20 cellular contexts compared by ENCODE assay signal in the genomic region with DNA sequence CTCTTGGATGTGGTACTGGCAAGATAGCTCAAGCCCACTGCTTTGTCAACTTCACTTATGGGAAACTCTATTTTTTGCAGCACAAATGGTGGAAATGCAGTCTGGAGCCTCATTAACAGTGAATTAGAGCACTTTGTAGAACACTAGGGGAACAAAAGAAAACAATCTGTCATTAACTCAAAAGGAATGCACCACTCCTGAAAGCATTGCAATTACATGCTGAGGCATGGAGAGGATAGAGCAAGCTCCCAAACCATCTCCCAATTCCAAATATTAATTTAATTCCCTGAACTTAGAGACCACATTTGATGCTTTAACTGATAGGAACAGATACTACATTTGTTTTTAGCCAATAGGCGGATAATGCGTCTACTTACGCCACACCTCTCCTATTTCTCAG.
"Had no signal": no experiment of that assay in that cellular context is flagged by ENCODE, and none has a peak within 500 bp of the region (broad histone marks: within the 10 kb centered on the region; RNA-seq: fewer than 3 reads in every experiment).

No MANE protein-coding gene starts in this region.

- H3K9me3 ChIP-seq: body of pancreas, tibial artery had no signal

- ATAC-seq: activated CD4-positive, alpha-beta T cell treated with anti-CD3 and anti-CD28 coated beads for 36 hours; activated T-helper 17 cell treated with anti-CD3 and anti-CD28 coated beads, Interleukin-2, amount 50 U/mL, for 72 hours; body of pancreas; naive thymus-derived CD8-positive, alpha-beta T cell had no signal

- H3K4me3 Mint-ChIP-seq: activated CD4-positive, alpha-beta T cell treated with anti-CD3 and anti-CD28 coated beads for 36 hours; activated naive CD8-positive, alpha-beta T cell treated with anti-CD3 and anti-CD28 coated beads, Interleukin-2, amount 10 ng/mL, durations not matched to agents 7 days and 5 days; activated T-helper 17 cell treated with anti-CD3 and anti-CD28 coated beads, Interleukin-2, amount 50 U/mL, for 72 hours; naive thymus-derived CD8-positive, alpha-beta T cell had no signal

- H3K4me3 ChIP-seq: body of pancreas, dorsolateral prefrontal cortex, tibial artery had no signal

- DNase-seq: activated CD4-positive, alpha-beta T cell treated with anti-CD3 and anti-CD28 coated beads for 36 hours; activated CD4-positive, alpha-beta T cell treated with anti-CD3 and anti-CD28 coated beads, Interleukin-2, amount 50 U/mL, for 48 hours; activated naive CD4-positive, alpha-beta T cell; activated naive CD8-positive, alpha-beta T cell treated with anti-CD3 and anti-CD28 coated beads, Interleukin-2, amount 10 ng/mL, durations not matched to agents 7 days and 5 days; activated T-cell treated with anti-CD3 and anti-CD28 coated beads for 4 hours; body of pancreas; caudate nucleus; dorsolateral prefrontal cortex; head of caudate nucleus; naive thymus-derived CD8-positive, alpha-beta T cell; nucleus accumbens; stimulated activated CD4-positive, alpha-beta T cell treated with anti-CD3 and anti-CD28 coated beads, Interleukin-12 subunit alpha, Interleukin-12 subunit beta, amount 100 ng/mL, for 4 hours; stimulated activated CD4-positive, alpha-beta T cell treated with anti-CD3 and anti-CD28 coated beads, Interleukin-1b, Interleukin-23, amount 100 ng/mL, for 48 hours; stimulated activated CD8-positive, alpha-beta memory T cell treated with anti-CD3 and anti-CD28 coated beads, Interleukin-4, amount 100 ng/mL, for 48 hours; stimulated activated naive CD4-positive, alpha-beta T cell treated with Interleukin-2 at 50 U/mL for 16 hours; substantia nigra; tibial artery had no signal

- H3K36me3 Mint-ChIP-seq: activated naive CD8-positive, alpha-beta T cell treated with anti-CD3 and anti-CD28 coated beads, Interleukin-2, amount 10 ng/mL, durations not matched to agents 7 days and 5 days had no signal

- H3K4me1 Mint-ChIP-seq: activated CD4-positive, alpha-beta T cell treated with anti-CD3 and anti-CD28 coated beads for 36 hours; activated naive CD8-positive, alpha-beta T cell treated with anti-CD3 and anti-CD28 coated beads, Interleukin-2, amount 10 ng/mL, durations not matched to agents 7 days and 5 days; naive thymus-derived CD8-positive, alpha-beta T cell had no signal

- H3K27ac Mint-ChIP-seq: activated CD4-positive, alpha-beta T cell treated with anti-CD3 and anti-CD28 coated beads for 36 hours; activated naive CD8-positive, alpha-beta T cell treated with anti-CD3 and anti-CD28 coated beads, Interleukin-2, amount 10 ng/mL, durations not matched to agents 7 days and 5 days; activated T-helper 17 cell treated with anti-CD3 and anti-CD28 coated beads, Interleukin-2, amount 50 U/mL, for 72 hours; naive thymus-derived CD8-positive, alpha-beta T cell had no signal

- FAIRE-seq: frontal cortex, TTC549 had no signal

- H3K27ac ChIP-seq: body of pancreas, dorsolateral prefrontal cortex, tibial artery had no signal

- H3K4me1 ChIP-seq: body of pancreas had no signal

- H3K27me3 ChIP-seq: body of pancreas, tibial artery had no signal

- H3K36me3 ChIP-seq: tibial artery had no signal

- H3K9me3 Mint-ChIP-seq: activated T-helper 17 cell treated with anti-CD3 and anti-CD28 coated beads, Interleukin-2, amount 50 U/mL, for 72 hours had no signal
